Comparison of ENCODE assay signal across 1 cellular context in the genomic region with DNA sequence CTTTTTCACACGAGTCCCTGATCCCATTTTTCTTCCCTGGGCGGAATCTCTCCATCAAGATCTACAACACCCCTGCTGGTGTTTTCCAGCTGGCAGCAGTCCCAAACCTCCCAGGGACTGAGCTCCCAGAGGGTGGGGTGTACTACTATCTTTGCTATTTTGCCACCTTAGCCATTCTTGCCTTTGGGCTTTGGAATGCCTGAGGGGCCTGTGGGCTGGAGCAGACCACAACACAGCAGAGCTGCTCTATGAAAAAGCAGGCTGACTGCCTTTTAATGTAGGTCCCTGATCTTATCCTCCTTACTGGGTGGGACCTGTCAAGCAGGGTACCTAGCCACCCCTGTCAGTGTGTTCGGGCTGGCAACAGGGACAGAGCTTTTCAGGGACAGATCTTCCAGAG.
TF ChIP-seq lines count a peak whose summit lies in the region.

No MANE protein-coding gene starts in this region.

TF ChIP-seq in H1, 55 proteins besides CTCF, POLR2A, EP300 and RAD21:
- TF ChIP-seq CHD1 (IDR thresholded peaks at IDR 0.05; ENCODE audit: low read depth, low read length) (no peak), ZNF274 (IDR thresholded peaks at IDR 0.05; ENCODE audit: borderline replicate concordance, extremely low read depth, low read length) (no peak), EGR1 (IDR thresholded peaks at IDR 0.05; ENCODE audit: borderline replicate concordance, low read depth, low read length) (no peak), FOSL1 (IDR thresholded peaks at IDR 0.05; ENCODE audit: insufficient read depth, low read depth, low read length) (no peak), GTF2F1 (IDR thresholded peaks at IDR 0.05; ENCODE audit: borderline replicate concordance, low read depth, low read length) (no peak), GABPA (IDR thresholded peaks at IDR 0.05; ENCODE audit: borderline replicate concordance, insufficient read depth, low read length) (no peak), SP1 (IDR thresholded peaks at IDR 0.05; ENCODE audit: low read depth, low read length) (no peak), EZH2 (IDR thresholded peaks at IDR 0.05; ENCODE audit: low read depth, low read length, severe bottlenecking) (no peak), SRF (IDR thresholded peaks at IDR 0.05; ENCODE audit: low read depth, low read length) (no peak), MAFK (IDR thresholded peaks at IDR 0.05; ENCODE audit: low read depth, low read length) (no peak), SUZ12 (IDR thresholded peaks at IDR 0.05; ENCODE audit: low read length) (no peak), BCL11A (IDR thresholded peaks at IDR 0.05; ENCODE audit: low read depth in 2 of 2, low read length in 2 of 2) (no peak)
- TF ChIP-seq, protein P1, sequence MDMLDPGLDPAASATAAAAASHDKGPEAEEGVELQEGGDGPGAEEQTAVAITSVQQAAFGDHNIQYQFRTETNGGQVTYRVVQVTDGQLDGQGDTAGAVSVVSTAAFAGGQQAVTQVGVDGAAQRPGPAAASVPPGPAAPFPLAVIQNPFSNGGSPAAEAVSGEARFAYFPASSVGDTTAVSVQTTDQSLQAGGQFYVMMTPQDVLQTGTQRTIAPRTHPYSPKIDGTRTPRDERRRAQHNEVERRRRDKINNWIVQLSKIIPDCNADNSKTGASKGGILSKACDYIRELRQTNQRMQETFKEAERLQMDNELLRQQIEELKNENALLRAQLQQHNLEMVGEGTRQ (IDR thresholded peaks at IDR 0.05; ENCODE audit: low read length): no peak
